Comparison of ENCODE assay signal across 1 cellular context in genomic region chr21:45987121-45987711, GRCh38.
TF ChIP-seq lines count a peak whose summit lies in the region.

No MANE protein-coding gene starts in this region.

TF ChIP-seq in H1, 55 proteins besides CTCF, POLR2A, EP300 and RAD21:
- no peak for TF ChIP-seq KDM5A (IDR thresholded peaks at IDR 0.05; ENCODE audit: low read length)
- no peak for TF ChIP-seq MAFK (IDR thresholded peaks at IDR 0.05; ENCODE audit: low read depth, low read length)
- no peak for TF ChIP-seq CTBP2 (IDR thresholded peaks at IDR 0.05; ENCODE audit: borderline replicate concordance, insufficient read depth, insufficient read length, low read length)
- TF ChIP-seq SP4 (IDR thresholded peaks at IDR 0.05; ENCODE audit: low read length), result no peak
- TF ChIP-seq HDAC6 (IDR thresholded peaks at IDR 0.05; ENCODE audit: low read depth, low read length), result no peak
- no peak for TF ChIP-seq EZH2 (IDR thresholded peaks at IDR 0.05; ENCODE audit: low read depth, low read length, severe bottlenecking)
- no peak for TF ChIP-seq CHD1 (IDR thresholded peaks at IDR 0.05; ENCODE audit: low read depth, low read length)
- TF ChIP-seq SIN3A (conservative IDR thresholded peaks at IDR 0.05 in 1 of 2, IDR thresholded peaks at IDR 0.05 in 1 of 2; ENCODE audit: low read depth in 1 of 2, low read length in 2 of 2), result no peak
- TF ChIP-seq YY1 (IDR thresholded peaks at IDR 0.05; ENCODE audit: low read depth, low read length), result no peak
- TF ChIP-seq PHF8 (conservative IDR thresholded peaks at IDR 0.05; ENCODE audit: low read depth, low read length), result no peak
- TF ChIP-seq KDM4A (IDR thresholded peaks at IDR 0.05; ENCODE audit: low read depth, low read length, severe bottlenecking), result no peak
- no peak for TF ChIP-seq CBX8 (IDR thresholded peaks at IDR 0.05; ENCODE audit: borderline replicate concordance, low read depth, low read length)
- no peak for TF ChIP-seq ASH2L (IDR thresholded peaks at IDR 0.05; ENCODE audit: low read length)
- TF ChIP-seq POLR2AphosphoS5 (IDR thresholded peaks at IDR 0.05; ENCODE audit: low read depth, low read length), result no peak
- no peak for TF ChIP-seq SRF (IDR thresholded peaks at IDR 0.05; ENCODE audit: low read depth, low read length)
TF ChIP-seq in H1: peak in this region for 0.
